8 cellular contexts compared by ENCODE assay signal in genomic region chr20:7375905-7376304, GRCh38.
A peak's percentile ranks its signal among the peaks of the same experiment; 100 is the strongest.
DNase-seq lines count a peak whose midpoint lies in the region; ATAC-seq, FAIRE-seq and TF ChIP-seq lines count a peak whose summit lies in the region.

No MANE protein-coding gene starts in this region.

- no peak for TF ChIP-seq RAD21 in HepG2 (CRISPR knock-in tag; IDR thresholded peaks at IDR 0.05)

- intact Hi-C loops in HepG2 (cut with micrococcal nuclease; ENCODE audit: unreplicated experiment) = loop anchor here (2.0 to 10.0 kb wide), 4 partner anchors 261 to 1851 kb away; no protein-coding TSS in a partner anchor

- POLR2A ChIA-PET in HepG2 (lab: Yijun Ruan, JAX) = no interaction called here

- CTCF ChIA-PET in HepG2 (lab: Yijun Ruan, JAX; ENCODE audit: low intra/inter-chr PET ratio, low total read pairs) = interaction anchor here (1.9 kb wide), 1 partner anchor 262 kb away, joined by 14 read pairs; no protein-coding TSS in a partner anchor

- H3K27ac ChIP-seq in HepG2 (ENCODE audit: extremely low read length, insufficient read depth, low read length) = no peak overlapping the region
- H3K27ac ChIP-seq in gastroesophageal sphincter = no peak overlapping the region

- H3K4me2 ChIP-seq in HepG2 (ENCODE audit: low read depth, low read length) = no peak overlapping the region

- H3K27me3 ChIP-seq in adipocyte (replicated peaks; ENCODE audit: control insufficient read depth, insufficient read depth, low read length) (no peaks in the 10 kb centered on the region), HepG2 (ENCODE audit: control insufficient read depth in 1 of 2, insufficient read depth in 2 of 2, low read length in 2 of 2) (no peaks in the 10 kb centered on the region), gastroesophageal sphincter (no peaks in the 10 kb centered on the region)

- 1% methylated on average over 4 of the region's 4 CpGs for WGBS in HepG2 (ENCODE audit: low lambda C conversion rate)
- 46 to 64% methylated on average over 4 of the region's 4 CpGs for WGBS in gastroesophageal sphincter (ENCODE audit: low coverage in 1 of 2), 2 donors

- ATAC-seq in HepG2 (no peak), GM21825 (IDR thresholded peaks at IDR 0.05; ENCODE audit: unreplicated experiment) (no peak), GM18520 (IDR thresholded peaks at IDR 0.05; ENCODE audit: unreplicated experiment) (no peak), gastroesophageal sphincter (no peak)

- no peaks in the 10 kb centered on the region for H3K4me1 ChIP-seq in adipocyte (ENCODE audit: control insufficient read depth, insufficient read depth, low read length)
- no peaks in the 10 kb centered on the region for H3K4me1 ChIP-seq in HepG2 (ENCODE audit: insufficient read depth, low read length)
- H3K4me1 ChIP-seq in gastroesophageal sphincter = no peaks in the 10 kb centered on the region

- no peaks in the 10 kb centered on the region for H3K79me2 ChIP-seq in HepG2 (ENCODE audit: insufficient read depth, low read length)

- in situ Hi-C loops in HepG2 (cut with HindIII; ENCODE audit: extremely low pct_ligation_motif_present, low pct_unique_long_range_greater_than_20kb) = loop anchor here (10.0 kb wide), 1 partner anchor 261 kb away; no protein-coding TSS in a partner anchor

- no TSS peak for BruUV-seq in HepG2 (replicated peaks; lab: Mats Ljungman, UMichigan)

- H3K9me3 ChIP-seq in adipocyte (ENCODE audit: control insufficient read depth, low read length) (no peaks in the 10 kb centered on the region), HepG2 (ENCODE audit: low read length) (no peaks in the 10 kb centered on the region), gastroesophageal sphincter (no peaks in the 10 kb centered on the region)

- DNase-seq in D721Med (ENCODE audit: insufficient read length, low spot score) (no peak), HT1080 (ENCODE audit: low read depth) (peak; percentile 18), adipocyte (ENCODE audit: low read depth) (peak; percentile 12), HepG2 (ENCODE audit: low spot score) (peak; percentile 29), COLO668 (lab: John Stamatoyannopoulos, UW; ENCODE audit: unreplicated experiment) (no peak)

- no peak overlapping the region for H2AFZ ChIP-seq in HepG2 (ENCODE audit: low read length)

- H4K20me1 ChIP-seq in HepG2 (ENCODE audit: insufficient read depth, low read length) = no peaks in the 10 kb centered on the region

- TF ChIP-seq POLR2A in HepG2 (IDR thresholded peaks at IDR 0.05; ENCODE audit: insufficient read depth in 1 of 2, low read depth in 2 of 2, low read length in 2 of 2) (no peak), gastroesophageal sphincter (IDR thresholded peaks at IDR 0.05) (no peak)

- TF ChIP-seq CTCF in D721Med (IDR thresholded peaks at IDR 0.05; ENCODE audit: insufficient read depth, missing control alignments) (peak; percentile 38), HepG2 (CRISPR knock-in tag; IDR thresholded peaks at IDR 0.05) (0 out of 2 replicates have a peak, but pooled peaks have one; percentile 29), gastroesophageal sphincter (IDR thresholded peaks at IDR 0.05) (peak in 1 of 4 experiments; percentile 13)

- TF ChIP-seq EP300 in HepG2 (IDR thresholded peaks at IDR 0.05; ENCODE audit: low read depth in 2 of 2, low read length in 2 of 2) (no peak), HepG2 (CRISPR knock-in tag; IDR thresholded peaks at IDR 0.05; ENCODE audit: borderline replicate concordance) (no peak), gastroesophageal sphincter (IDR thresholded peaks at IDR 0.05) (no peak)

- H3K9ac ChIP-seq in adipocyte (ENCODE audit: low read length) (no peak overlapping the region), HepG2 (ENCODE audit: insufficient read depth, low read depth, low read length) (no peak overlapping the region)

- H3K36me3 ChIP-seq in adipocyte (ENCODE audit: control insufficient read depth, insufficient read depth, low read length, severe bottlenecking) (no peaks in the 10 kb centered on the region), HepG2 (replicated peaks in 1 of 2; ENCODE audit: control insufficient read depth in 1 of 2, insufficient read depth in 2 of 2, low read length in 2 of 2) (no peaks in the 10 kb centered on the region), gastroesophageal sphincter (no peaks in the 10 kb centered on the region)

- FAIRE-seq in D721Med (lab: Jason Lieb, UNC) = no peak
- no peak for FAIRE-seq in HepG2 (lab: Jason Lieb, UNC)

- H3K4me3 ChIP-seq in adipocyte (ENCODE audit: low read length) = no peak overlapping the region
- H3K4me3 ChIP-seq in HepG2 (replicated peaks in 1 of 3; ENCODE audit: insufficient read depth in 1 of 3, low read depth in 2 of 3, low read length in 3 of 3) = no peak overlapping the region
- no peak overlapping the region for H3K4me3 ChIP-seq in gastroesophageal sphincter

TF ChIP-seq in HepG2, 621 proteins besides CTCF, POLR2A, EP300 and RAD21:
- TF ChIP-seq HCFC1 (IDR thresholded peaks at IDR 0.05; ENCODE audit: low read depth, low read length) (no peak), ZNF609 (CRISPR knock-in tag; IDR thresholded peaks at IDR 0.05; ENCODE audit: borderline replicate concordance) (no peak), NFIB (CRISPR knock-in tag; IDR thresholded peaks at IDR 0.05; ENCODE audit: borderline replicate concordance) (no peak), STAG1 (CRISPR knock-in tag; IDR thresholded peaks at IDR 0.05) (peak; percentile 35; the same call in 1 of the 2 replicates), NBN (conservative IDR thresholded peaks at IDR 0.05) (no peak), TRIM22 (IDR thresholded peaks at IDR 0.05) (no peak)

Comparison
In these comparisons a context has a peak if more than half of its experiments do, and no peak if none do; other contexts are left out.
1. DNase-seq: peak in HT1080 (single experiment), adipocyte (single experiment) and HepG2 (single experiment); none in D721Med (single experiment) and COLO668 (single experiment).